Comparison of ENCODE assay signal across 8 cellular contexts in the genomic region with DNA sequence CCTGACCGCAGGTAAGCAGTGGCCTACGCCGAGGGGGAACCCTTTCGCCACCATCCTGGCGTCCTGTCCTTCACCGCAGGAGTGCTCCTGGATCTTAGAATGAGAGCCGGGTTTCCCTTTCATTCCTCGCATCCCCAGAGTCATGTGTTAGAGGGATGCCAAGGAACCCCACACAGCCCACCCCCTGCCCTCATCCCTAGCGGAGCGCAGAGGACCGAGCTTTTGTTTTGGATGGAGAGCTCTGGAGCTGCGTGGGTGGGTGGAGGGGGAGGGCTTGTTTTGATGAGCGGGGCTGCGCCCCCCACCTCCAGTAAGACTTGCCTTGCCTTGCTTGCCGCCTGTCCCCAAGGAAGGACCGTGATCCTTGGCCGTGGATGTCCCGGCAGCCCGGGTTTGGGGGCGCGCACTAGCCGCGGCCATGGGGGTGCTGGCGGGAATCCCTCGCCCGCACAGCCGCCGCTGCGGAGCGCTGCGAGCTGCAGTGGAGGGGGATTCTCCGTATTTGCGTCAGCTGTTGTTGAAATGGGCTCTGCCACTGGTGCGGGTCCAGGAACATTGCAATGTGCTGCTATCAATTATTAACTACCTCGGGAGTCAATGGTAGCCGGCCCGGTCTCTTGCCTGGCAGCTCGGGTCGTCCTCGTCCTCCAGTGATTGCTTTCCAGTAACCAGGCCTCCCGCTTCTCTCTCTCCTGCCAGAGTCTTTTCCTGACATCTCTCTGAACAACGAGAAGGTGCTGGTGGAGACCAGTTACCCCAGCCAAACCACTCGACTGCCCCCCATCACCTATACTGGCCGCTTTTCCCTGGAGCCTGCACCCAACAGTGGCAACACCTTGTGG. TPM values are rescaled to one million over a fixed set of nuclear protein-coding genes. Genes with fewer than 3 reads are reported as not detected.
A peak's percentile ranks its signal among the peaks of the same experiment; 100 is the strongest.
DNase-seq lines count a peak whose midpoint lies in the region; ATAC-seq, FAIRE-seq and TF ChIP-seq lines count a peak whose summit lies in the region.

No MANE protein-coding gene starts in this region.

- no TSS peak for BruUV-seq in Panc1 (replicated peaks; lab: Mats Ljungman, UMichigan)

- H3K27me3 ChIP-seq in DOHH2 (ENCODE audit: control insufficient read depth, low read length) (peaks cover 24% of the 10 kb centered on the region), Panc1 (ENCODE audit: control insufficient read depth, insufficient read depth, low read length) (no peaks in the 10 kb centered on the region), bronchial epithelial cell (ENCODE audit: control insufficient read depth, insufficient read depth, low read length) (no peaks in the 10 kb centered on the region), mucosa of rectum (ENCODE audit: control insufficient read depth in 2 of 2, insufficient read depth in 2 of 2, low read length in 2 of 2) (no peaks in the 10 kb centered on the region)

- no peaks in the 10 kb centered on the region for H3K36me3 ChIP-seq in DOHH2 (ENCODE audit: control insufficient read depth, low read length)
- H3K36me3 ChIP-seq in Panc1 (ENCODE audit: control insufficient read depth, insufficient read depth, low read length) = no peaks in the 10 kb centered on the region
- peaks cover 21% of the 10 kb centered on the region for H3K36me3 ChIP-seq in bronchial epithelial cell (ENCODE audit: control insufficient read depth, insufficient read depth, low read length)
- peaks cover 3 to 4% of the 10 kb centered on the region in 2 donors for H3K36me3 ChIP-seq in mucosa of rectum (ENCODE audit: control insufficient read depth in 2 of 2, insufficient read depth in 2 of 2, low read length in 2 of 2)
- H3K36me3 ChIP-seq in urinary bladder (ENCODE audit: insufficient read depth) = no peaks in the 10 kb centered on the region

- ATAC-seq in Panc1 (no peak), GM21576 (IDR thresholded peaks at IDR 0.05; ENCODE audit: unreplicated experiment) (no peak)

- H3K4me3 ChIP-seq in DOHH2 (ENCODE audit: low read length) (peak overlapping the region; percentile 96), Panc1 (ENCODE audit: low read depth in 2 of 2, low read length in 2 of 2) (peak overlapping the region; percentile 80 to 81), bronchial epithelial cell (ENCODE audit: low read depth, low read length) (peak overlapping the region; percentile 68), mucosa of rectum (ENCODE audit: low read length in 2 of 2) (peak overlapping the region; percentile 76 to 90), urinary bladder (ENCODE audit: low read depth, low read length) (peak overlapping the region; percentile 46)

- TF ChIP-seq CTCF in DOHH2 (IDR thresholded peaks at IDR 0.05; ENCODE audit: low read depth, low read length, poor library complexity, severe bottlenecking) (no peak), Panc1 (IDR thresholded peaks at IDR 0.05) (no peak), bronchial epithelial cell (IDR thresholded peaks at IDR 0.05; ENCODE audit: insufficient read depth, low read length, severe bottlenecking) (no peak)

- CTCF ChIA-PET in Panc1 (lab: Charles Lee) = interaction anchor here (0.6 kb wide), 1 partner anchor 223 kb away, joined by 11 read pairs; no protein-coding TSS in a partner anchor

- peaks cover 14% of the 10 kb centered on the region for H3K4me1 ChIP-seq in DOHH2 (ENCODE audit: control insufficient read depth, low read length)
- H3K4me1 ChIP-seq in Panc1 (ENCODE audit: control insufficient read depth, insufficient read depth, low read length) = peaks cover 5% of the 10 kb centered on the region; the same call in 1 of the 2 replicates
- peaks cover 22 to 27% of the 10 kb centered on the region in 2 donors for H3K4me1 ChIP-seq in mucosa of rectum (ENCODE audit: control insufficient read depth in 2 of 2, insufficient read depth in 2 of 2, low read length in 2 of 2)
- H3K4me1 ChIP-seq in urinary bladder (ENCODE audit: insufficient read depth) = peaks cover 2% of the 10 kb centered on the region

- in situ Hi-C loops in Panc1 (cut with HindIII; ENCODE audit: low pct_unique_long_range_greater_than_20kb, low sequenced_read_pairs) = no loop called here

- H3K27ac ChIP-seq in DOHH2 (ENCODE audit: low read depth, low read length) (no peak overlapping the region), Panc1 (ENCODE audit: low read length) (no peak overlapping the region), mucosa of rectum (ENCODE audit: low read depth in 2 of 2, low read length in 2 of 2) (no peak overlapping the region), urinary bladder (ENCODE audit: low read depth) (no peak overlapping the region)

- peak overlapping the region; percentile 52 to 87 for H3K9ac ChIP-seq in mucosa of rectum (ENCODE audit: low read depth in 1 of 2, low read length in 2 of 2)

- H3K9me3 ChIP-seq in DOHH2 (ENCODE audit: control insufficient read depth, insufficient read depth, low read length) = no peaks in the 10 kb centered on the region
- no peaks in the 10 kb centered on the region for H3K9me3 ChIP-seq in Panc1 (ENCODE audit: control insufficient read depth, insufficient read depth, low read depth, low read length)
- H3K9me3 ChIP-seq in mucosa of rectum (ENCODE audit: control insufficient read depth in 2 of 2, low read length in 2 of 2) = no peaks in the 10 kb centered on the region

- FAIRE-seq in bronchial epithelial cell (lab: Jason Lieb, UNC) = peak; percentile 36

- DNase-seq in Panc1 (ENCODE audit: low read depth, low spot score) (no peak), bronchial epithelial cell (ENCODE audit: low read depth) (no peak), NCI-H128 (lab: John Stamatoyannopoulos, UW; ENCODE audit: unreplicated experiment) (no peak), cerebellar cortex (ENCODE audit: low spot score) (no peak)

- intact Hi-C loops in Panc1 (cut with micrococcal nuclease; ENCODE audit: unreplicated experiment) = no loop called here

- 14% methylated on average over 44 of the region's 44 CpGs for WGBS in urinary bladder

- POLR2A ChIA-PET in Panc1 (lab: Charles Lee) = interaction anchor here (0.6 kb wide), 2 partner anchors 10 to 515 kb away, joined by 3 to 13 read pairs; no protein-coding TSS in a partner anchor

- H3F3A ChIP-seq in DOHH2 (ENCODE audit: control insufficient read depth, insufficient read depth) = no peaks in the 10 kb centered on the region

- no peaks in the 10 kb centered on the region for H4K20me1 ChIP-seq in DOHH2 (ENCODE audit: control insufficient read depth, insufficient read depth, low read depth, low read length)

- peak overlapping the region; percentile 98 for H3K4me2 ChIP-seq in DOHH2 (ENCODE audit: low read length)

- H3K79me2 ChIP-seq in DOHH2 (ENCODE audit: control insufficient read depth, low read length) = no peaks in the 10 kb centered on the region

- H3K9me2 ChIP-seq in DOHH2 (replicated peaks; ENCODE audit: control insufficient read depth, low read length) = no peaks in the 10 kb centered on the region

RNA-seq across cellular contexts. Expression of a gene that starts 1.0 kb away (rescaled TPM):
- total RNA-seq in Panc1 (2021; ENCODE audit: unreplicated experiment) (12.0 TPM), bronchial epithelial cell (6.1 and 9.0 TPM in 2 replicates), urinary bladder (12.8 TPM)
- 14.0 TPM for polyA plus RNA-seq in Panc1 (2012; ENCODE audit: insufficient read length)
- polyA plus RNA-seq in urinary bladder = 438 TPM

RNA-seq across cellular contexts. Expression of a gene that starts 27.4 kb away (rescaled TPM):
- 6.5 TPM for total RNA-seq in Panc1 (2021; ENCODE audit: unreplicated experiment)
- polyA plus RNA-seq in Panc1 (2012; ENCODE audit: insufficient read length) = 13.3 TPM
- total RNA-seq in bronchial epithelial cell = 2.4 and 4.5 TPM in 2 replicates
- 5.3 TPM for total RNA-seq in urinary bladder
- polyA plus RNA-seq in urinary bladder = 17.6 TPM

Comparison
In these comparisons a context has a peak if more than half of its experiments do, and no peak if none do; other contexts are left out.
1. H3K4me3 ChIP-seq: peak in every context shown above with its lines; median percentile 96 in DOHH2; 83 in mucosa of rectum; 80 in Panc1; 68 in bronchial epithelial cell; 46 in urinary bladder.